In the genomic region with DNA sequence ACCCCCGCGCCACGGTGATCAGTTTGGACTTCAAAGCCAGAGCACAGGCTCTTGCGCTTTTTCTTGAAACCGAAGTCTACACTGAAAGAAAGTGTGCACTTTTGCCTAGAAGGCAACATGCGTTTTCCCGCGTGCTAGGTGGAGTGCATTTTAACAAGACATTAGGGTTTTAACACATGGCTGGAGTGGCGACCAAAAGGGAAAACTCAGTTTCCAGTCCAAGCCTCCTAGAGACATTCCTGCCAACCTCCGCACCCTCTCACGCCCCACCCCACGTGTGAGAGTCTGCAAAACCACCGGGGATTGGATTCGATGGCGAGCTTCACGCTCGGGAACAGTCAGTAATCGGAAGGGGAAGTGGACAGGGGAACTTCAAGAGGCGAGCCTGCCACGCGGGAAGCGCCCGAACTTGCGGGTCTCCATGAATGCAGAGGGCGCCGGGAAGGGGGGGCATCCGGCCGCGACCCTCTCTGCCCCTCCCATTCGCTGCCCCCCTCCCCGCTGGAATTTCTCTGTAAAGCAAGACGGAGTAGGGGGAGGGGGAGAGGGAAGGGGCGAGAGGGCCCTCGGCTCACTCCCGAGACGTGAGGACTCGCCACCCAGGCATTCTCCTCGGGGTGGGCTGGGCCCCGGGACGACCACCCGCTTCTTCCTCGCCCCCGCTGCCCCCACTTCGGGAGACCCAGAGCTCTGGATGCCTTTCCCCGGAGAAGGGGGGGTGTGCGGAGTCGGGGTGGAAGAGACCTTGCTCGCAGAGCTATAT, we compare ENCODE assay signal across 8 cellular contexts. TPM values are rescaled to one million over a fixed set of nuclear protein-coding genes. Genes with fewer than 3 reads are reported as not detected.
DNase-seq lines count a peak whose midpoint lies in the region; TF ChIP-seq lines count a peak whose summit lies in the region.

No MANE protein-coding gene starts in this region.

- peaks cover 10% of the 10 kb centered on the region for H3K36me3 Mint-ChIP-seq in activated CD4-positive, alpha-beta T cell treated with anti-CD3 and anti-CD28 coated beads, Interleukin-2, amount 10 ng/mL, durations not matched to agents 7 days and 5 days (ENCODE audit: low read depth)

- H3K27me3 Mint-ChIP-seq in activated CD4-positive, alpha-beta T cell treated with anti-CD3 and anti-CD28 coated beads, Interleukin-2, amount 10 ng/mL, durations not matched to agents 7 days and 5 days, result peaks cover 10% of the 10 kb centered on the region

- peak overlapping the region; percentile 95 for H3K4me3 Mint-ChIP-seq in activated CD4-positive, alpha-beta T cell treated with anti-CD3 and anti-CD28 coated beads, Interleukin-2, amount 10 ng/mL, durations not matched to agents 7 days and 5 days

- DNase-seq in HEK293T (ENCODE audit: extremely low spot score), result no peak
- peak; percentile 54 for DNase-seq in activated CD4-positive, alpha-beta T cell treated with anti-CD3 and anti-CD28 coated beads, Interleukin-2, amount 10 ng/mL, durations not matched to agents 7 days and 5 days
- peak; percentile 26 for DNase-seq in effector CD8-positive, alpha-beta T cell (lab: John Stamatoyannopoulos, UW)
- DNase-seq in mucosa of gallbladder (ENCODE audit: low spot score), result peak; percentile 47
- peak; percentile 25 for DNase-seq in superior temporal gyrus (ENCODE audit: extremely low spot score)
- no peak for DNase-seq in COLO829 (ENCODE audit: low spot score)
- no peak for DNase-seq in NCI-H187 treated with DMSO at 0.1 percent for 48 hours (lab: John Stamatoyannopoulos, UW)
- DNase-seq in NCI-H2107 treated with DMSO at 0.1 percent for 48 hours (lab: John Stamatoyannopoulos, UW; ENCODE audit: unreplicated experiment), result no peak

- H3K27ac Mint-ChIP-seq in activated CD4-positive, alpha-beta T cell treated with anti-CD3 and anti-CD28 coated beads, Interleukin-2, amount 10 ng/mL, durations not matched to agents 7 days and 5 days, result peak overlapping the region; percentile 99

- POLR2A ChIA-PET in HEK293T (lab: Yijun Ruan, JAX), result interaction anchor here (0.6 to 1.7 kb wide), 8 partner anchors 15 to 239 kb away, joined by 3 to 7 read pairs (median 3); no protein-coding TSS in a partner anchor
- POLR2A ChIA-PET in activated CD4-positive, alpha-beta T cell treated with anti-CD3 and anti-CD28 coated beads, Interleukin-2, amount 10 ng/mL, durations not matched to agents 7 days and 5 days (lab: Charles Lee), result interaction anchor here (1.1 kb wide), 1 partner anchor 151 kb away, joined by 4 read pairs; no protein-coding TSS in a partner anchor

- H3K9me3 Mint-ChIP-seq in activated CD4-positive, alpha-beta T cell treated with anti-CD3 and anti-CD28 coated beads, Interleukin-2, amount 10 ng/mL, durations not matched to agents 7 days and 5 days, result no peaks in the 10 kb centered on the region

- CTCF ChIA-PET in HEK293T (lab: Yijun Ruan, JAX), result no interaction called here
- CTCF ChIA-PET in activated CD4-positive, alpha-beta T cell treated with anti-CD3 and anti-CD28 coated beads, Interleukin-2, amount 10 ng/mL, durations not matched to agents 7 days and 5 days (lab: Charles Lee), result interaction anchor here (0.6 to 1.6 kb wide), 5 partner anchors 15 to 164 kb away, joined by 3 to 4 read pairs (median 3); no protein-coding TSS in a partner anchor

- H3K4me1 Mint-ChIP-seq in activated CD4-positive, alpha-beta T cell treated with anti-CD3 and anti-CD28 coated beads, Interleukin-2, amount 10 ng/mL, durations not matched to agents 7 days and 5 days, result peaks cover 16% of the 10 kb centered on the region

TF ChIP-seq in HEK293T, 16 proteins besides CTCF, POLR2A, EP300 and RAD21:
- no peak for TF ChIP-seq FOXM1 (IDR thresholded peaks at IDR 0.05; ENCODE audit: borderline replicate concordance)
- TF ChIP-seq ARNT (IDR thresholded peaks at IDR 0.05), result no peak
- peak; percentile 86 for TF ChIP-seq L3MBTL2 (conservative IDR thresholded peaks at IDR 0.05)

RNA-seq across cellular contexts. Expression of a gene that starts 2.7 kb away (rescaled TPM):
- total RNA-seq in activated CD4-positive, alpha-beta T cell treated with anti-CD3 and anti-CD28 coated beads, Interleukin-2, amount 10 ng/mL, durations not matched to agents 7 days and 5 days, result 100 to 1,000 TPM; 290 to 332 TPM
- 64.1 TPM for total RNA-seq in mucosa of gallbladder

RNA-seq across cellular contexts. Expression of a gene that starts 50.2 kb away (rescaled TPM):
- 10 to 100 TPM; 11.0 to 14.4 TPM for total RNA-seq in activated CD4-positive, alpha-beta T cell treated with anti-CD3 and anti-CD28 coated beads, Interleukin-2, amount 10 ng/mL, durations not matched to agents 7 days and 5 days
- 14.1 TPM for total RNA-seq in mucosa of gallbladder

Comparison
In these comparisons a context has a peak if more than half of its experiments do, and no peak if none do; other contexts are left out.
1. DNase-seq: peak in activated CD4-positive, alpha-beta T cell treated with anti-CD3 and anti-CD28 coated beads, Interleukin-2, amount 10 ng/mL, durations not matched to agents 7 days and 5 days (single experiment), effector CD8-positive, alpha-beta T cell (single experiment), mucosa of gallbladder (single experiment) and superior temporal gyrus (single experiment); none in HEK293T (single experiment), COLO829 (single experiment), NCI-H187 treated with DMSO at 0.1 percent for 48 hours (single experiment) and NCI-H2107 treated with DMSO at 0.1 percent for 48 hours (single experiment).